In the genomic region with DNA sequence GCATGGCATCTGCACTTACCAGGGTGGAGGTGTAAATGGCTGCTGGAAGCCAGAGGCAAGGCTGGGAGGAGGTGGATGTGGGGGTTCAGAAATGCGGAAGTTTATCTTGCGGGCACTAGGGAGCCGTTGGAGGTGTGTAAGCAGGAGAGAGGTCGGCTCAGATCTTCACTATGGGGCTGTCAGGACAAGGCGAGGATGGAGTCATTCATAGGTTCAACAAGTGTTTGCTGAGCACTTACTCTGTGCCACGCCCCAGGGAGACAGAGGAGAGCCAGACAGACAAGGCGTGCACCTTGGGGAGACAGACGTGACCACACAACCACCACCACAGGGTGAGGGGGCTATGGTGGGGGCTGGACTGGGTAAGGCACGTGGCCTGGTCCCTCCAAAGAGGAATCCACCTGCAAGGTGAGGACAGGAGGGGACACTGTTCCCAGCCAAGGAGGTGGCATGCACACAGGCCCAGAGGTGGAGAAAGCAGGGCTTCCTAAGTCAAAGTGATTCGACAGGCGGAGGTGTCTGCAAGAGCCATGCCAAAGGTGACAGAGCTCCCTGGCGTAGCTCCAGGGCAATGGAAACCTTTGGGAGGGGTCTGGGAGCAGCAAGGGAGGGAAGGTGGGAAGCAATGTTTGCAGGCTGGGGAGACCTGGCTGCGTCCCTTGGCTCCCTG, we compare ENCODE assay signal across 12 cellular contexts. TPM values are rescaled to one million over a fixed set of nuclear protein-coding genes. Genes with fewer than 3 reads are reported as not detected.
A peak's percentile ranks its signal among the peaks of the same experiment; 100 is the strongest.
DNase-seq lines count a peak whose midpoint lies in the region; ATAC-seq, FAIRE-seq and TF ChIP-seq lines count a peak whose summit lies in the region.
"Had no signal": no experiment of that assay in that cellular context is flagged by ENCODE, and none has a peak within 500 bp of the region (broad histone marks: within the 10 kb centered on the region; RNA-seq: fewer than 3 reads in every experiment).

No MANE protein-coding gene starts in this region.

- ATAC-seq in T-cell (replicated peaks in 1 of 4): peak in 2 of 4 experiments; percentile 3 to 4
- ATAC-seq: heart right ventricle had no signal

- DNase-seq in AML-193 (lab: John Stamatoyannopoulos, UW): peak; percentile 49 to 58
- DNase-seq in CD8-positive, alpha-beta memory T cell: no peak
- no peak for DNase-seq in T-cell
- DNase-seq in keratinocyte (ENCODE audit: low read depth, low spot score): no peak
- DNase-seq in caudate nucleus (lab: John Stamatoyannopoulos, UW): no peak
- DNase-seq in NCI-H2081 (lab: John Stamatoyannopoulos, UW): no peak
- DNase-seq in NK-92 (lab: John Stamatoyannopoulos, UW; ENCODE audit: unreplicated experiment): no peak
- DNase-seq in SIG-M5 treated with dmso at 0.1 percent for 504 hours (lab: John Stamatoyannopoulos, UW; ENCODE audit: unreplicated experiment): no peak
- DNase-seq: heart right ventricle, NCI-H1930 had no signal

- peaks cover 81% of the 10 kb centered on the region for H3K4me1 ChIP-seq in CD8-positive, alpha-beta memory T cell (ENCODE audit: insufficient read depth, low read length)
- peaks cover 22% of the 10 kb centered on the region for H3K4me1 ChIP-seq in keratinocyte (ENCODE audit: control insufficient read depth, extremely low read depth, insufficient read depth, low read length)

- peak overlapping the region; percentile 58 for H3K4me3 ChIP-seq in CD8-positive, alpha-beta memory T cell (ENCODE audit: low read length)
- H3K4me3 ChIP-seq in keratinocyte (ENCODE audit: control insufficient read depth in 2 of 3, extremely low read depth in 1 of 3, insufficient read depth in 2 of 3, low read depth in 1 of 3, low read length in 3 of 3): no peak overlapping the region
- H3K4me3 ChIP-seq: heart right ventricle had no signal

- H3K36me3 ChIP-seq in CD8-positive, alpha-beta memory T cell (ENCODE audit: insufficient read depth, low read length): no peaks in the 10 kb centered on the region
- H3K36me3 ChIP-seq in keratinocyte (ENCODE audit: control insufficient read depth in 2 of 2, extremely low read depth in 1 of 2, insufficient read depth in 2 of 2, low read length in 2 of 2): no peaks in the 10 kb centered on the region
- H3K36me3 ChIP-seq: heart right ventricle had no signal

- peaks cover 44 to 65% (median 60%) of the 10 kb centered on the region in 3 donors for H3K4me1 Mint-ChIP-seq in CD8-positive, alpha-beta memory T cell
- peaks cover 84 to 89% (median 86%) of the 10 kb centered on the region in 3 donors for H3K4me1 Mint-ChIP-seq in T-cell

- H3K4me2 ChIP-seq in keratinocyte (ENCODE audit: control insufficient read depth, extremely low read depth, insufficient read depth, low read depth, low read length): peak overlapping the region; percentile 57

- peak overlapping the region; percentile 3 to 88 (median 75) for H3K4me3 Mint-ChIP-seq in CD8-positive, alpha-beta memory T cell
- peak overlapping the region; percentile 8 to 79 (median 31) for H3K4me3 Mint-ChIP-seq in T-cell

- no peak overlapping the region for H3K9ac ChIP-seq in keratinocyte (ENCODE audit: control insufficient read depth, extremely low read depth, insufficient read depth, low read length)
- H3K9ac ChIP-seq: parathyroid adenoma had no signal

- H3K27ac Mint-ChIP-seq in CD8-positive, alpha-beta memory T cell: peak overlapping the region; percentile 82 to 98 (median 84)
- H3K27ac Mint-ChIP-seq in T-cell: peak overlapping the region; percentile 94

- TF ChIP-seq CTCF in keratinocyte (optimal IDR thresholded peaks at IDR 0.05 in 1 of 3, IDR thresholded peaks at IDR 0.05 in 1 of 3, conservative IDR thresholded peaks at IDR 0.05 in 1 of 3; ENCODE audit: extremely low read depth in 1 of 3, insufficient read depth in 2 of 3, low read length in 3 of 3): no peak

- dilution Hi-C loops in keratinocyte (cut with MboI; ENCODE audit: extremely low pct_ligation_motif_present, low sequenced_read_pairs): no loop called here

- no peak overlapping the region for H3K27ac ChIP-seq in CD8-positive, alpha-beta memory T cell (ENCODE audit: low read depth, low read length)
- H3K27ac ChIP-seq in keratinocyte (ENCODE audit: control insufficient read depth, insufficient read depth, low read length): no peak overlapping the region
- no peak overlapping the region for H3K27ac ChIP-seq in caudate nucleus (ENCODE audit: low read depth, low read length)
- H3K27ac ChIP-seq: parathyroid adenoma had no signal

- no peaks in the 10 kb centered on the region for H3K79me2 ChIP-seq in keratinocyte (ENCODE audit: control insufficient read depth, insufficient read depth, low read length)
- H3K79me2 ChIP-seq: parathyroid adenoma had no signal

- no peaks in the 10 kb centered on the region for H3K36me3 Mint-ChIP-seq in CD8-positive, alpha-beta memory T cell
- no peaks in the 10 kb centered on the region for H3K36me3 Mint-ChIP-seq in T-cell

- H2AFZ ChIP-seq in keratinocyte (ENCODE audit: control insufficient read depth, low read length): peak overlapping the region; percentile 79
- H2AFZ ChIP-seq: parathyroid adenoma had no signal

- H3K27me3 Mint-ChIP-seq in CD8-positive, alpha-beta memory T cell: peaks cover 2 to 4% of the 10 kb centered on the region in 2 donors
- H3K27me3 Mint-ChIP-seq in T-cell: peaks cover 0 to 2% of the 10 kb centered on the region in 2 donors

- peak; percentile 46 for FAIRE-seq in keratinocyte (lab: Jason Lieb, UNC)
- FAIRE-seq: endometrium had no signal

- H4K20me1 ChIP-seq in keratinocyte (ENCODE audit: control insufficient read depth, extremely low read depth, insufficient read depth, low read length): no peaks in the 10 kb centered on the region

- CTCF ChIA-PET in CD8-positive, alpha-beta memory T cell (lab: Charles Lee): no interaction called here
- CTCF ChIA-PET in T-cell (lab: Charles Lee): no interaction called here

- H3K27me3 ChIP-seq in CD8-positive, alpha-beta memory T cell (ENCODE audit: insufficient read depth, low read length, poor library complexity, severe bottlenecking): no peaks in the 10 kb centered on the region
- H3K27me3 ChIP-seq in keratinocyte (ENCODE audit: control insufficient read depth, extremely low read depth, insufficient read depth, low read length): peaks cover 14% of the 10 kb centered on the region

- H3K9me1 ChIP-seq in keratinocyte (ENCODE audit: control insufficient read depth, extremely low read depth, insufficient read depth, low read length): no peaks in the 10 kb centered on the region

- POLR2A ChIA-PET in CD8-positive, alpha-beta memory T cell (lab: Charles Lee): no interaction called here
- POLR2A ChIA-PET in T-cell (lab: Charles Lee): no interaction called here

- no peaks in the 10 kb centered on the region for H3K9me3 ChIP-seq in CD8-positive, alpha-beta memory T cell (ENCODE audit: low read length)
- no peaks in the 10 kb centered on the region for H3K9me3 ChIP-seq in keratinocyte (ENCODE audit: control insufficient read depth, low read depth, low read length)
- H3K9me3 ChIP-seq: heart right ventricle had no signal

- H3K9me3 Mint-ChIP-seq in CD8-positive, alpha-beta memory T cell: no peaks in the 10 kb centered on the region
- no peaks in the 10 kb centered on the region for H3K9me3 Mint-ChIP-seq in T-cell

RNA-seq across cellular contexts. Expression of gene TCF20, which starts 30.8 kb away (rescaled TPM):
- 10 to 100 TPM; 64.0 to 68.2 TPM for total RNA-seq in CD8-positive, alpha-beta memory T cell
- 3.3 TPM for polyA plus RNA-seq in CD8-positive, alpha-beta memory T cell
- total RNA-seq in T-cell: 10 to 100 TPM; 84.2 to 98.8 (median 88.5) TPM
- polyA plus RNA-seq in keratinocyte: 20.9 to 35.0 TPM (median 23.9 TPM) in 3 replicates
- polyA plus RNA-seq in keratinocyte (2011; ENCODE audit: low read depth): 13.7 TPM
- 23.3 and 25.0 TPM in 2 replicates for polyA plus RNA-seq in keratinocyte (2011; cell fraction: cytosol; rRNA removed)
- 57.0 and 61.1 TPM in 2 replicates for polyA plus RNA-seq in keratinocyte (2011; cell fraction: nucleus; rRNA removed)
- 17.7 and 28.1 TPM in 2 replicates for polyA plus RNA-seq in keratinocyte (2012; ENCODE audit: low replicate concordance)
- polyA minus RNA-seq in keratinocyte: 52.7 to 68.7 TPM (median 57.9 TPM) in 3 replicates
- 40.5 TPM for polyA minus RNA-seq in keratinocyte (2011; cell fraction: cytosol; rRNA and poly(A)+ RNA removed)
- 48.7 and 80.7 TPM in 2 replicates for polyA minus RNA-seq in keratinocyte (2011; cell fraction: nucleus; rRNA and poly(A)+ RNA removed)

Comparison
In these comparisons a context has a peak if more than half of its experiments do, and no peak if none do; other contexts are left out.
1. DNase-seq: peak in AML-193 (2 of 2); none in CD8-positive, alpha-beta memory T cell (0 of 5), T-cell (0 of 34), keratinocyte (single experiment), caudate nucleus (0 of 61), NCI-H2081 (0 of 2), NK-92 (single experiment) and SIG-M5 treated with dmso at 0.1 percent for 504 hours (single experiment).